In the genomic region with DNA sequence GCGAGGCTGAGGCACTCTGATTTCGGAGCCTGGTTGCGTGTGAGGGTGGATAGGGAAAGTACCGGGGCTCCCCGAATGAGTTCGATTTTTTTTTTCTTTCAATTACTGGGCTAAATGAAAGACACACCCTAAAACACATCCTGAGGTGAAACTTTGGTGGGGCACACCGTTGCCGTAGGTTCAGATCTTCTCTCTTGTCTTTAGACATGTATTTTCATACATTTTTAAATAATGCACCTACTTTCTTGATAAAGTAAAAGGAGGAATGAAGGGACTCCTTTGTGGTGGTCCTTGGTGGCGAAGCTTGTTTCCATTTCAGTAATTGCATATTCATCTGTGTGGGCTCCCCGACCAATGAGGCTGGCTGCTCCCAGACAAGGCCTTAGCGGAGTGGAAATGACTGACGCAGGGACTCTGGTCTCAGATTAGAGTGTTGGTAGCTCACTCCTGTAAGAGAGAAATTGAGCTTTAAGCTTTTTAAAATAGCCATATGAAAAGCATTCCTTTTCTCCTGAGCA, we compare ENCODE assay signal across 8 cellular contexts. TPM values are rescaled to one million over a fixed set of nuclear protein-coding genes. Genes with fewer than 3 reads are reported as not detected.
DNase-seq lines count a peak whose midpoint lies in the region; ATAC-seq and TF ChIP-seq lines count a peak whose summit lies in the region.

No MANE protein-coding gene starts in this region.

- intact Hi-C loops in tibial artery (cut with DNase I; ENCODE audit: low total_unique reads), result no loop called here

- H3F3A ChIP-seq in MM.1S (ENCODE audit: insufficient read depth, low read length), result peaks cover 8% of the 10 kb centered on the region

- peak overlapping the region; percentile 73 for H3K9ac ChIP-seq in MM.1S (ENCODE audit: low read length)
- peak overlapping the region; percentile 64 for H3K9ac ChIP-seq in endodermal cell (ENCODE audit: extremely low read depth, low read length, poor library complexity, severe bottlenecking)

- H3K4me1 ChIP-seq in MM.1S (ENCODE audit: low read length), result peaks cover 16% of the 10 kb centered on the region
- peaks cover 8% of the 10 kb centered on the region for H3K4me1 ChIP-seq in endodermal cell (ENCODE audit: control insufficient read depth, insufficient read depth, low read length)
- peaks cover 21% of the 10 kb centered on the region for H3K4me1 ChIP-seq in neuron (ENCODE audit: insufficient read depth, low read length)
- peaks cover 0 to 23% (median 13%) of the 10 kb centered on the region in 4 donors for H3K4me1 ChIP-seq in tibial artery

- H3K4me3 ChIP-seq in MM.1S (ENCODE audit: low read length), result peak overlapping the region; percentile 85
- peak overlapping the region; percentile 93 for H3K4me3 ChIP-seq in endodermal cell (ENCODE audit: low read length)
- H3K4me3 ChIP-seq in neuron (ENCODE audit: low read length), result peak overlapping the region; percentile 64
- peak overlapping the region; percentile 86 to 96 for H3K4me3 ChIP-seq in tibial artery

- no peaks in the 10 kb centered on the region for H4K20me1 ChIP-seq in MM.1S (ENCODE audit: insufficient read depth, low read length)

- H3K27ac ChIP-seq in MM.1S (ENCODE audit: low read length) (peak overlapping the region; percentile 59; the same call in 1 of the 2 replicates), endodermal cell (ENCODE audit: low read depth, low read length) (peak overlapping the region; percentile 64), tibial artery (peak overlapping the region; percentile 86 to 97)

- no peaks in the 10 kb centered on the region for H3K9me3 Mint-ChIP-seq in activated CD4-positive, alpha-beta memory T cell treated with anti-CD3 and anti-CD28 coated beads, Interleukin-2, amount 10 ng/mL, durations not matched to agents 7 days and 5 days
- no peaks in the 10 kb centered on the region for H3K9me3 Mint-ChIP-seq in endodermal cell

- H3K27ac Mint-ChIP-seq in activated CD4-positive, alpha-beta memory T cell treated with anti-CD3 and anti-CD28 coated beads, Interleukin-2, amount 10 ng/mL, durations not matched to agents 7 days and 5 days, result peak overlapping the region; percentile 94
- H3K27ac Mint-ChIP-seq in endodermal cell, result peak overlapping the region; percentile 92

- H3K4me2 ChIP-seq in MM.1S (ENCODE audit: low read depth, low read length), result peak overlapping the region; percentile 87

- peaks cover 16% of the 10 kb centered on the region for H3K36me3 Mint-ChIP-seq in activated CD4-positive, alpha-beta memory T cell treated with anti-CD3 and anti-CD28 coated beads, Interleukin-2, amount 10 ng/mL, durations not matched to agents 7 days and 5 days (ENCODE audit: low read depth)
- no peaks in the 10 kb centered on the region for H3K36me3 Mint-ChIP-seq in endodermal cell (ENCODE audit: low read depth)

- CTCF ChIA-PET in activated CD4-positive, alpha-beta memory T cell treated with anti-CD3 and anti-CD28 coated beads, Interleukin-2, amount 10 ng/mL, durations not matched to agents 7 days and 5 days (lab: Charles Lee), result interaction anchor here (0.6 to 3.1 kb wide), 7 partner anchors 21 to 208 kb away, joined by 3 to 22 read pairs (median 4); no protein-coding TSS in a partner anchor

- H3K4me1 Mint-ChIP-seq in activated CD4-positive, alpha-beta memory T cell treated with anti-CD3 and anti-CD28 coated beads, Interleukin-2, amount 10 ng/mL, durations not matched to agents 7 days and 5 days, result peaks cover 39% of the 10 kb centered on the region
- H3K4me1 Mint-ChIP-seq in endodermal cell, result peaks cover 25% of the 10 kb centered on the region

- H3K27me3 Mint-ChIP-seq in activated CD4-positive, alpha-beta memory T cell treated with anti-CD3 and anti-CD28 coated beads, Interleukin-2, amount 10 ng/mL, durations not matched to agents 7 days and 5 days, result peaks cover 10% of the 10 kb centered on the region
- H3K27me3 Mint-ChIP-seq in endodermal cell (ENCODE audit: insufficient read depth), result no peaks in the 10 kb centered on the region

- no peak for TF ChIP-seq CTCF in MM.1S (IDR thresholded peaks at IDR 0.05; ENCODE audit: low read length)
- no peak for TF ChIP-seq CTCF in endodermal cell (conservative IDR thresholded peaks at IDR 0.05)
- TF ChIP-seq CTCF in tibial artery (IDR thresholded peaks at IDR 0.05), result no peak

- WGBS in endodermal cell (ENCODE audit: insufficient coverage in 1 of 2, insufficient read length in 1 of 2), 2 experiments, result 5 to 13% methylated on average over 5 to 10 of the region's 12 CpGs

- H3K4me3 Mint-ChIP-seq in activated CD4-positive, alpha-beta memory T cell treated with anti-CD3 and anti-CD28 coated beads, Interleukin-2, amount 10 ng/mL, durations not matched to agents 7 days and 5 days, result peak overlapping the region; percentile 86
- H3K4me3 Mint-ChIP-seq in endodermal cell, result peak overlapping the region; percentile 89

- H2AFZ ChIP-seq in MM.1S (ENCODE audit: low read length) (peak overlapping the region; percentile 81; the same call in 1 of the 2 replicates), neuron (ENCODE audit: low read depth, low read length) (peak overlapping the region; percentile 47)

- H3K9me3 ChIP-seq in MM.1S (replicated peaks; ENCODE audit: insufficient read depth, low read length), result no peaks in the 10 kb centered on the region
- H3K9me3 ChIP-seq in endodermal cell (ENCODE audit: control insufficient read depth, low read length), result no peaks in the 10 kb centered on the region
- H3K9me3 ChIP-seq in neuron (ENCODE audit: low read length), result no peaks in the 10 kb centered on the region
- H3K9me3 ChIP-seq in tibial artery, result no peaks in the 10 kb centered on the region

- peak; percentile 8 for ATAC-seq in GM21786 (IDR thresholded peaks at IDR 0.05; ENCODE audit: unreplicated experiment)

- POLR2A ChIA-PET in activated CD4-positive, alpha-beta memory T cell treated with anti-CD3 and anti-CD28 coated beads, Interleukin-2, amount 10 ng/mL, durations not matched to agents 7 days and 5 days (lab: Charles Lee), result interaction anchor here (0.9 to 3.0 kb wide), 12 partner anchors 9 to 190 kb away, joined by 3 to 30 read pairs (median 8); partner anchors contain the start of gene GHITM

- peak; percentile 69 for DNase-seq in ELR (ENCODE audit: low read depth)
- peak; percentile 43 for DNase-seq in MM.1S
- DNase-seq in activated CD4-positive, alpha-beta memory T cell treated with anti-CD3 and anti-CD28 coated beads, Interleukin-2, amount 10 ng/mL, durations not matched to agents 7 days and 5 days, result peak; percentile 77
- DNase-seq in endodermal cell, result peak; percentile 74
- DNase-seq in tibial artery, result no peak
- DNase-seq in SHP77 treated with DMSO at 0.1 percent for 48 hours (lab: John Stamatoyannopoulos, UW), result no peak

- H3K27me3 ChIP-seq in MM.1S (replicated peaks; ENCODE audit: insufficient read depth, low read length) (no peaks in the 10 kb centered on the region), endodermal cell (ENCODE audit: control insufficient read depth, insufficient read depth, low read length, poor library complexity, severe bottlenecking) (no peaks in the 10 kb centered on the region), neuron (ENCODE audit: insufficient read depth, low read length) (no peaks in the 10 kb centered on the region), tibial artery (no peaks in the 10 kb centered on the region)

- peaks cover 33% of the 10 kb centered on the region for H3K79me2 ChIP-seq in MM.1S (ENCODE audit: low read length)

- H3K36me3 ChIP-seq in MM.1S (replicated peaks; ENCODE audit: insufficient read depth, low read length) (no peaks in the 10 kb centered on the region), endodermal cell (ENCODE audit: control insufficient read depth, insufficient read depth, low read length) (no peaks in the 10 kb centered on the region), neuron (ENCODE audit: insufficient read depth, low read length) (no peaks in the 10 kb centered on the region), tibial artery (no peaks in the 10 kb centered on the region)

- no peaks in the 10 kb centered on the region for H3K9me2 ChIP-seq in MM.1S (replicated peaks; ENCODE audit: insufficient read depth, low read length)

RNA-seq across cellular contexts. Expression of gene CCSER2, which starts 0.8 kb away (rescaled TPM):
- total RNA-seq in activated CD4-positive, alpha-beta memory T cell treated with anti-CD3 and anti-CD28 coated beads, Interleukin-2, amount 10 ng/mL, durations not matched to agents 7 days and 5 days, result 10 to 100 TPM; 80.2 to 87.9 TPM
- total RNA-seq in endodermal cell, result 10 to 100 TPM; 29.8 to 38.8 TPM
- 23.2 TPM for polyA plus RNA-seq in endodermal cell (2013, experiment 1 of 2)
- 25.8 TPM for polyA plus RNA-seq in endodermal cell (2013, experiment 2 of 2)

Comparison
In these comparisons a context has a peak if more than half of its experiments do, and no peak if none do; other contexts are left out.
1. DNase-seq: peak in ELR (single experiment), MM.1S (single experiment), activated CD4-positive, alpha-beta memory T cell treated with anti-CD3 and anti-CD28 coated beads, Interleukin-2, amount 10 ng/mL, durations not matched to agents 7 days and 5 days (single experiment) and endodermal cell (single experiment); none in tibial artery (0 of 2) and SHP77 treated with DMSO at 0.1 percent for 48 hours (single experiment).
2. Peak in every context shown above with its lines, with median percentiles within 50 percentile points of each other: H3K27ac ChIP-seq and H3K4me3 ChIP-seq.